In genomic region chr4:52263612-52264011, GRCh38 we compare ENCODE assay signal across 21 cellular contexts.
DNase-seq lines count a peak whose midpoint lies in the region; ATAC-seq and TF ChIP-seq lines count a peak whose summit lies in the region.
"Had no signal": no experiment of that assay in that cellular context is flagged by ENCODE, and none has a peak within 500 bp of the region (broad histone marks: within the 10 kb centered on the region; RNA-seq: fewer than 3 reads in every experiment).

No MANE protein-coding gene starts in this region.

- H3K4me1 ChIP-seq in DOHH2 (ENCODE audit: control insufficient read depth, low read length) (peaks cover 98% of the 10 kb centered on the region), gastrocnemius medialis (peaks cover 5 to 9% of the 10 kb centered on the region in 2 donors)

- H3K79me2 ChIP-seq in DOHH2 (ENCODE audit: control insufficient read depth, low read length), result no peaks in the 10 kb centered on the region

- H3K27ac Mint-ChIP-seq in activated naive CD4-positive, alpha-beta T cell treated with anti-CD3 and anti-CD28 coated beads, Interleukin-2, amount 10 ng/mL, durations not matched to agents 7 days and 5 days, result no peak overlapping the region
- H3K27ac Mint-ChIP-seq: HFFc6; naive B cell; stimulated activated effector memory CD8-positive, alpha-beta T cell treated with anti-CD3 and anti-CD28 coated beads, Interleukin-12 subunit alpha, Interleukin-12 subunit beta, amount 100 ng/mL, for 72 hours had no signal

- TF ChIP-seq POLR2A in gastrocnemius medialis (IDR thresholded peaks at IDR 0.05), result no peak

- H3K9me3 Mint-ChIP-seq in activated naive CD4-positive, alpha-beta T cell treated with anti-CD3 and anti-CD28 coated beads, Interleukin-2, amount 10 ng/mL, durations not matched to agents 7 days and 5 days, result peaks cover 1% of the 10 kb centered on the region
- H3K9me3 Mint-ChIP-seq: HFFc6 had no signal

- CTCF ChIA-PET in activated naive CD4-positive, alpha-beta T cell treated with anti-CD3 and anti-CD28 coated beads, Interleukin-2, amount 10 ng/mL, durations not matched to agents 7 days and 5 days (lab: Charles Lee), result no interaction called here

- no peaks in the 10 kb centered on the region for H3K9me2 ChIP-seq in DOHH2 (replicated peaks; ENCODE audit: control insufficient read depth, low read length)

- no peaks in the 10 kb centered on the region for H3K27me3 Mint-ChIP-seq in activated naive CD4-positive, alpha-beta T cell treated with anti-CD3 and anti-CD28 coated beads, Interleukin-2, amount 10 ng/mL, durations not matched to agents 7 days and 5 days
- H3K27me3 Mint-ChIP-seq: naive B cell had no signal

- no peak overlapping the region for H3K4me3 Mint-ChIP-seq in activated naive CD4-positive, alpha-beta T cell treated with anti-CD3 and anti-CD28 coated beads, Interleukin-2, amount 10 ng/mL, durations not matched to agents 7 days and 5 days
- H3K4me3 Mint-ChIP-seq: HFFc6; naive B cell; stimulated activated effector memory CD8-positive, alpha-beta T cell treated with anti-CD3 and anti-CD28 coated beads, Interleukin-12 subunit alpha, Interleukin-12 subunit beta, amount 100 ng/mL, for 72 hours had no signal

- in situ Hi-C loops in gastrocnemius medialis (cut with MboI; ENCODE audit: low sequenced_read_pairs in 4 of 4), result no loop called here

- no peaks in the 10 kb centered on the region for H3K4me1 Mint-ChIP-seq in activated naive CD4-positive, alpha-beta T cell treated with anti-CD3 and anti-CD28 coated beads, Interleukin-2, amount 10 ng/mL, durations not matched to agents 7 days and 5 days
- H3K4me1 Mint-ChIP-seq: stimulated activated effector memory CD8-positive, alpha-beta T cell treated with anti-CD3 and anti-CD28 coated beads, Interleukin-12 subunit alpha, Interleukin-12 subunit beta, amount 100 ng/mL, for 72 hours had no signal

- peaks cover 16% of the 10 kb centered on the region for H3F3A ChIP-seq in DOHH2 (ENCODE audit: control insufficient read depth, insufficient read depth)

- H3K9me3 ChIP-seq in DOHH2 (ENCODE audit: control insufficient read depth, insufficient read depth, low read length), result no peaks in the 10 kb centered on the region
- no peaks in the 10 kb centered on the region for H3K9me3 ChIP-seq in gastrocnemius medialis

- no peak overlapping the region for H3K4me2 ChIP-seq in DOHH2 (ENCODE audit: low read length)

- H3K36me3 Mint-ChIP-seq in activated naive CD4-positive, alpha-beta T cell treated with anti-CD3 and anti-CD28 coated beads, Interleukin-2, amount 10 ng/mL, durations not matched to agents 7 days and 5 days, result no peaks in the 10 kb centered on the region
- H3K36me3 Mint-ChIP-seq: naive B cell; stimulated activated effector memory CD8-positive, alpha-beta T cell treated with anti-CD3 and anti-CD28 coated beads, Interleukin-12 subunit alpha, Interleukin-12 subunit beta, amount 100 ng/mL, for 72 hours had no signal

- intact Hi-C loops in gastrocnemius medialis (cut with DNase I; ENCODE audit: low total_unique reads) (no loop called here), left colon (cut with DNase I, micrococcal nuclease) (no loop called here)

- peak; percentile 39 for DNase-seq in NCI-H1694 (lab: John Stamatoyannopoulos, UW)
- DNase-seq in cerebellum (ENCODE audit: low spot score), result peak; percentile 60
- peak in 1 of 2 donors; percentile 41 for DNase-seq in gastrocnemius medialis
- DNase-seq in left colon, result no peak
- DNase-seq in activated naive CD4-positive, alpha-beta T cell treated with anti-CD3 and anti-CD28 coated beads, Interleukin-2, amount 10 ng/mL, durations not matched to agents 7 days and 5 days, result no peak
- no peak for DNase-seq in AG08396 (ENCODE audit: low spot score)
- DNase-seq in putamen (ENCODE audit: low spot score), result no peak
- DNase-seq: activated CD4-positive, alpha-beta T cell treated with anti-CD3 and anti-CD28 coated beads for 1 hour; activated effector memory CD4-positive, alpha-beta T cell treated with Interleukin-2 at 50 U/mL for 16 hours; anterior cingulate cortex; cortex of kidney; erythroblast; HFFc6; naive B cell; NCI-H510A treated with DMSO at 0.1 percent for 48 hours; OCI-M1; posterior cingulate gyrus; trophoblast cell had no signal

- H3K27ac ChIP-seq in DOHH2 (ENCODE audit: low read depth, low read length), result peak overlapping the region; percentile 10
- no peak overlapping the region for H3K27ac ChIP-seq in gastrocnemius medialis
- H3K27ac ChIP-seq: C4-2B had no signal

- H3K27me3 ChIP-seq in DOHH2 (ENCODE audit: control insufficient read depth, low read length), result no peaks in the 10 kb centered on the region
- no peaks in the 10 kb centered on the region for H3K27me3 ChIP-seq in gastrocnemius medialis

- H4K20me1 ChIP-seq in DOHH2 (ENCODE audit: control insufficient read depth, insufficient read depth, low read depth, low read length), result no peaks in the 10 kb centered on the region

- ATAC-seq in gastrocnemius medialis (peak; percentile 47 to 65), left colon (no peak)
- ATAC-seq: stimulated activated effector memory CD8-positive, alpha-beta T cell treated with anti-CD3 and anti-CD28 coated beads, Interleukin-12 subunit alpha, Interleukin-12 subunit beta, amount 100 ng/mL, for 72 hours had no signal

- H3K36me3 ChIP-seq in DOHH2 (ENCODE audit: control insufficient read depth, low read length) (peaks cover 13% of the 10 kb centered on the region; the same call in 1 of the 2 replicates), gastrocnemius medialis (no peaks in the 10 kb centered on the region)

- no peak overlapping the region for H3K4me3 ChIP-seq in DOHH2 (ENCODE audit: low read length)
- no peak overlapping the region for H3K4me3 ChIP-seq in gastrocnemius medialis

- TF ChIP-seq CTCF in DOHH2 (IDR thresholded peaks at IDR 0.05; ENCODE audit: low read depth, low read length, poor library complexity, severe bottlenecking), result no peak
- TF ChIP-seq CTCF in gastrocnemius medialis (IDR thresholded peaks at IDR 0.05 in 4 of 5, conservative IDR thresholded peaks at IDR 0.05 in 1 of 5), result no peak

Comparison
In these comparisons a context has a peak if more than half of its experiments do, and no peak if none do; other contexts are left out.
1. DNase-seq: peak in NCI-H1694 (single experiment) and cerebellum (single experiment); none in left colon (0 of 2), activated naive CD4-positive, alpha-beta T cell treated with anti-CD3 and anti-CD28 coated beads, Interleukin-2, amount 10 ng/mL, durations not matched to agents 7 days and 5 days (single experiment), AG08396 (single experiment) and putamen (single experiment).